ENCODE assay signal across 12 cellular contexts in the genomic region with DNA sequence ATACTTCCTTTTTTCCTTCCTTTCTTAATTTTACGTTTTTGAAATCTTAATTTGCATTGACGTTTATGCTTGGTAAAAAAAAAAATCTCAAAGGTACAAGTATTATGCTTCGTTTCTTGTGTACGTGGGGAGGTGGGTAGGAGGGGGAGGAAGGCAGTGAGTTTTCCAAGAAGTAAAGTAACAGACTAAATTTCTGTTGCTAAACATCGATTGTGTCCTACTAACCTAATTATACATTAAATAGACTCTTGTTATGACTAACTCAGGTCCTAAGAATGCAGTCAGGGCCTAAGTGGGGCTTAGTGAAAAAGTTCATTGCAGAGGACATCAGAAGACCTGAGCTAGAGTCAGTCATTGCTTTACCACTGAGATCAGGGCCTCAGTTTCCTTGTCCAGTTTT. TPM values are rescaled to one million over a fixed set of nuclear protein-coding genes. Genes with fewer than 3 reads are reported as not detected.
A peak's percentile ranks its signal among the peaks of the same experiment; 100 is the strongest.
DNase-seq lines count a peak whose midpoint lies in the region; ATAC-seq and TF ChIP-seq lines count a peak whose summit lies in the region.
"Had no signal": no experiment of that assay in that cellular context is flagged by ENCODE, and none has a peak within 500 bp of the region (broad histone marks: within the 10 kb centered on the region; RNA-seq: fewer than 3 reads in every experiment).

No MANE protein-coding gene starts in this region.

- POLR2A ChIA-PET in CD8-positive, alpha-beta memory T cell (lab: Charles Lee), result no interaction called here

- no peaks in the 10 kb centered on the region for H3K9me3 Mint-ChIP-seq in CD8-positive, alpha-beta memory T cell
- no peaks in the 10 kb centered on the region for H3K9me3 Mint-ChIP-seq in central memory CD8-positive, alpha-beta T cell
- H3K9me3 Mint-ChIP-seq: WTC11 had no signal

- intact Hi-C loops in cardiac septum (cut with DNase I), result no loop called here

- TF ChIP-seq CTCF in brain microvascular endothelial cell (IDR thresholded peaks at IDR 0.05; ENCODE audit: low read depth, low read length, missing control alignments), result no peak

- H3K27me3 Mint-ChIP-seq in CD8-positive, alpha-beta memory T cell, result no peaks in the 10 kb centered on the region
- H3K27me3 Mint-ChIP-seq in central memory CD8-positive, alpha-beta T cell, result no peaks in the 10 kb centered on the region

- DNase-seq in CD8-positive, alpha-beta memory T cell, result peak in 1 of 5 donors; percentile 49
- DNase-seq in central memory CD8-positive, alpha-beta T cell (ENCODE audit: low spot score in 2 of 2), result no peak
- DNase-seq in brain microvascular endothelial cell, result no peak
- no peak for DNase-seq in occipital lobe (lab: John Stamatoyannopoulos, UW)
- DNase-seq in hippocampal formation (lab: John Stamatoyannopoulos, UW), result no peak
- DNase-seq in cardiac septum (ENCODE audit: low spot score), result no peak
- DNase-seq: DMS153, dorsolateral prefrontal cortex, NCI-H446 had no signal

- no peaks in the 10 kb centered on the region for H3K9me3 ChIP-seq in CD8-positive, alpha-beta memory T cell (ENCODE audit: low read length)

- H3K27me3 ChIP-seq in CD8-positive, alpha-beta memory T cell (ENCODE audit: insufficient read depth, low read length, poor library complexity, severe bottlenecking), result no peaks in the 10 kb centered on the region
- no peaks in the 10 kb centered on the region for H3K27me3 ChIP-seq in brain microvascular endothelial cell (replicated peaks)
- H3K27me3 ChIP-seq: dorsolateral prefrontal cortex had no signal

- H3K36me3 Mint-ChIP-seq in CD8-positive, alpha-beta memory T cell, result peaks cover 0 to 2% (median 1%) of the 10 kb centered on the region in 3 donors
- H3K36me3 Mint-ChIP-seq in central memory CD8-positive, alpha-beta T cell (ENCODE audit: insufficient read depth), result peaks cover 4% of the 10 kb centered on the region
- H3K36me3 Mint-ChIP-seq: WTC11 had no signal

- CTCF ChIA-PET in CD8-positive, alpha-beta memory T cell (lab: Charles Lee), result no interaction called here

- H3K27ac Mint-ChIP-seq in CD8-positive, alpha-beta memory T cell, result peak overlapping the region; percentile 75 to 99 (median 90)
- peak overlapping the region; percentile 78 for H3K27ac Mint-ChIP-seq in central memory CD8-positive, alpha-beta T cell (ENCODE audit: low read depth)
- H3K27ac Mint-ChIP-seq: WTC11 had no signal

- in situ Hi-C loops in brain microvascular endothelial cell (cut with HindIII; ENCODE audit: low pct_ligation_motif_present, low sequenced_read_pairs), result no loop called here

- H3K4me1 Mint-ChIP-seq in CD8-positive, alpha-beta memory T cell, result peaks cover 82 to 96% (median 95%) of the 10 kb centered on the region in 3 donors
- peaks cover 85% of the 10 kb centered on the region for H3K4me1 Mint-ChIP-seq in central memory CD8-positive, alpha-beta T cell

- H3K4me3 ChIP-seq in CD8-positive, alpha-beta memory T cell (ENCODE audit: low read length), result no peak overlapping the region
- no peak overlapping the region for H3K4me3 ChIP-seq in brain microvascular endothelial cell (ENCODE audit: low read depth, low read length)
- H3K4me3 ChIP-seq: dorsolateral prefrontal cortex had no signal

- peaks cover 97% of the 10 kb centered on the region for H3K4me1 ChIP-seq in CD8-positive, alpha-beta memory T cell (ENCODE audit: insufficient read depth, low read length)

- H3K4me3 Mint-ChIP-seq in CD8-positive, alpha-beta memory T cell, result peak overlapping the region; percentile 38 to 81 (median 55)
- peak overlapping the region; percentile 44 for H3K4me3 Mint-ChIP-seq in central memory CD8-positive, alpha-beta T cell
- H3K4me3 Mint-ChIP-seq: WTC11 had no signal

- H3K27ac ChIP-seq in CD8-positive, alpha-beta memory T cell (ENCODE audit: low read depth, low read length), result no peak overlapping the region
- H3K27ac ChIP-seq in brain microvascular endothelial cell, result no peak overlapping the region
- H3K27ac ChIP-seq: dorsolateral prefrontal cortex had no signal

- H3K36me3 ChIP-seq in CD8-positive, alpha-beta memory T cell (ENCODE audit: insufficient read depth, low read length), result no peaks in the 10 kb centered on the region
- H3K36me3 ChIP-seq in brain microvascular endothelial cell (replicated peaks), result no peaks in the 10 kb centered on the region

- peak; percentile 41 for ATAC-seq in GM19438 (IDR thresholded peaks at IDR 0.05; ENCODE audit: low read depth, unreplicated experiment)
- peak; percentile 64 for ATAC-seq in HG03439 (IDR thresholded peaks at IDR 0.05; ENCODE audit: unreplicated experiment)
- ATAC-seq in central memory CD8-positive, alpha-beta T cell (replicated peaks; ENCODE audit: extremely low read depth, poor library complexity, severe bottlenecking), result no peak
- ATAC-seq: WTC11 had no signal

RNA-seq across cellular contexts. Expression of a gene that starts 17.5 kb away (rescaled TPM):
- 10 to 100 TPM; 64.7 to 68.6 TPM for total RNA-seq in CD8-positive, alpha-beta memory T cell
- 80.8 TPM for polyA plus RNA-seq in CD8-positive, alpha-beta memory T cell
- total RNA-seq in occipital lobe (24.6 TPM), cardiac septum (318 TPM)
